In genomic region chr1:234978397-234979291, GRCh38 we compare ENCODE assay signal across 1 cellular context.
A peak's percentile ranks its signal among the peaks of the same experiment; 100 is the strongest.
TF ChIP-seq lines count a peak whose summit lies in the region.

No MANE protein-coding gene starts in this region.

TF ChIP-seq in K562, 482 proteins besides CTCF, POLR2A, EP300 and RAD21 (continued from another document and continues in another):
- TF ChIP-seq HDGF (IDR thresholded peaks at IDR 0.05), result no peak; the same call in 1 of the 2 replicates
- TF ChIP-seq, protein P1, sequence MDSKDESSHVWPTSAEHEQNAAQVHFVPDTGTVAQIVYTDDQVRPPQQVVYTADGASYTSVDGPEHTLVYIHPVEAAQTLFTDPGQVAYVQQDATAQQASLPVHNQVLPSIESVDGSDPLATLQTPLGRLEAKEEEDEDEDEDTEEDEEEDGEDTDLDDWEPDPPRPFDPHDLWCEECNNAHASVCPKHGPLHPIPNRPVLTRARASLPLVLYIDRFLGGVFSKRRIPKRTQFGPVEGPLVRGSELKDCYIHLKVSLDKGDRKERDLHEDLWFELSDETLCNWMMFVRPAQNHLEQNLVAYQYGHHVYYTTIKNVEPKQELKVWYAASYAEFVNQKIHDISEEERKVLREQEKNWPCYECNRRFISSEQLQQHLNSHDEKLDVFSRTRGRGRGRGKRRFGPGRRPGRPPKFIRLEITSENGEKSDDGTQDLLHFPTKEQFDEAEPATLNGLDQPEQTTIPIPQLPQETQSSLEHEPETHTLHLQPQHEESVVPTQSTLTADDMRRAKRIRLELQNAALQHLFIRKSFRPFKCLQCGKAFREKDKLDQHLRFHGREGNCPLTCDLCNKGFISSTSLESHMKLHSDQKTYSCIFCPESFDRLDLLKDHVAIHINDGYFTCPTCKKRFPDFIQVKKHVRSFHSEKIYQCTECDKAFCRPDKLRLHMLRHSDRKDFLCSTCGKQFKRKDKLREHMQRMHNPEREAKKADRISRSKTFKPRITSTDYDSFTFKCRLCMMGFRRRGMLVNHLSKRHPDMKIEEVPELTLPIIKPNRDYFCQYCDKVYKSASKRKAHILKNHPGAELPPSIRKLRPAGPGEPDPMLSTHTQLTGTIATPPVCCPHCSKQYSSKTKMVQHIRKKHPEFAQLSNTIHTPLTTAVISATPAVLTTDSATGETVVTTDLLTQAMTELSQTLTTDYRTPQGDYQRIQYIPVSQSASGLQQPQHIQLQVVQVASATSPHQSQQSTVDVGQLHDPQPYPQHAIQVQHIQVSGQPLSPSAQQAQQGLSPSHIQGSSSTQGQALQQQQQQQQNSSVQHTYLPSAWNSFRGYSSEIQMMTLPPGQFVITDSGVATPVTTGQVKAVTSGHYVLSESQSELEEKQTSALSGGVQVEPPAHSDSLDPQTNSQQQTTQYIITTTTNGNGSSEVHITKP (IDR thresholded peaks at IDR 0.05; ENCODE audit: partially characterized antibody), result peak; percentile 60
- peak; percentile 8; the same call in 1 of the 2 replicates for TF ChIP-seq ZFX (CRISPR knock-in tag; IDR thresholded peaks at IDR 0.05)
- no peak for TF ChIP-seq TAF15 (IDR thresholded peaks at IDR 0.05; ENCODE audit: low read depth, low read length)
- no peak for TF ChIP-seq CCAR2 (IDR thresholded peaks at IDR 0.05; ENCODE audit: low read depth, low read length)
- peak in 1 of 2 experiments; percentile 67; a peak in 2 of 4 replicates for TF ChIP-seq MNT (conservative IDR thresholded peaks at IDR 0.05)
- TF ChIP-seq, protein P2, sequence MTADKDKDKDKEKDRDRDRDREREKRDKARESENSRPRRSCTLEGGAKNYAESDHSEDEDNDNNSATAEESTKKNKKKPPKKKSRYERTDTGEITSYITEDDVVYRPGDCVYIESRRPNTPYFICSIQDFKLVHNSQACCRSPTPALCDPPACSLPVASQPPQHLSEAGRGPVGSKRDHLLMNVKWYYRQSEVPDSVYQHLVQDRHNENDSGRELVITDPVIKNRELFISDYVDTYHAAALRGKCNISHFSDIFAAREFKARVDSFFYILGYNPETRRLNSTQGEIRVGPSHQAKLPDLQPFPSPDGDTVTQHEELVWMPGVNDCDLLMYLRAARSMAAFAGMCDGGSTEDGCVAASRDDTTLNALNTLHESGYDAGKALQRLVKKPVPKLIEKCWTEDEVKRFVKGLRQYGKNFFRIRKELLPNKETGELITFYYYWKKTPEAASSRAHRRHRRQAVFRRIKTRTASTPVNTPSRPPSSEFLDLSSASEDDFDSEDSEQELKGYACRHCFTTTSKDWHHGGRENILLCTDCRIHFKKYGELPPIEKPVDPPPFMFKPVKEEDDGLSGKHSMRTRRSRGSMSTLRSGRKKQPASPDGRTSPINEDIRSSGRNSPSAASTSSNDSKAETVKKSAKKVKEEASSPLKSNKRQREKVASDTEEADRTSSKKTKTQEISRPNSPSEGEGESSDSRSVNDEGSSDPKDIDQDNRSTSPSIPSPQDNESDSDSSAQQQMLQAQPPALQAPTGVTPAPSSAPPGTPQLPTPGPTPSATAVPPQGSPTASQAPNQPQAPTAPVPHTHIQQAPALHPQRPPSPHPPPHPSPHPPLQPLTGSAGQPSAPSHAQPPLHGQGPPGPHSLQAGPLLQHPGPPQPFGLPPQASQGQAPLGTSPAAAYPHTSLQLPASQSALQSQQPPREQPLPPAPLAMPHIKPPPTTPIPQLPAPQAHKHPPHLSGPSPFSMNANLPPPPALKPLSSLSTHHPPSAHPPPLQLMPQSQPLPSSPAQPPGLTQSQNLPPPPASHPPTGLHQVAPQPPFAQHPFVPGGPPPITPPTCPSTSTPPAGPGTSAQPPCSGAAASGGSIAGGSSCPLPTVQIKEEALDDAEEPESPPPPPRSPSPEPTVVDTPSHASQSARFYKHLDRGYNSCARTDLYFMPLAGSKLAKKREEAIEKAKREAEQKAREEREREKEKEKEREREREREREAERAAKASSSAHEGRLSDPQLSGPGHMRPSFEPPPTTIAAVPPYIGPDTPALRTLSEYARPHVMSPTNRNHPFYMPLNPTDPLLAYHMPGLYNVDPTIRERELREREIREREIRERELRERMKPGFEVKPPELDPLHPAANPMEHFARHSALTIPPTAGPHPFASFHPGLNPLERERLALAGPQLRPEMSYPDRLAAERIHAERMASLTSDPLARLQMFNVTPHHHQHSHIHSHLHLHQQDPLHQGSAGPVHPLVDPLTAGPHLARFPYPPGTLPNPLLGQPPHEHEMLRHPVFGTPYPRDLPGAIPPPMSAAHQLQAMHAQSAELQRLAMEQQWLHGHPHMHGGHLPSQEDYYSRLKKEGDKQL (CRISPR knock-in tag; IDR thresholded peaks at IDR 0.05; ENCODE audit: borderline replicate concordance), result peak; percentile 89; the same call in 1 of the 2 replicates
- no peak for TF ChIP-seq DLX4 (CRISPR knock-in tag; IDR thresholded peaks at IDR 0.05)
- TF ChIP-seq FOXK2 (conservative IDR thresholded peaks at IDR 0.05 in 1 of 2, IDR thresholded peaks at IDR 0.05 in 1 of 2; ENCODE audit: low read depth in 2 of 2), result peak in 1 of 2 experiments; percentile 47; a peak in 1 of 4 replicates
- TF ChIP-seq FOXM1 (IDR thresholded peaks at IDR 0.05; ENCODE audit: low read depth), result peak; percentile 50; the same call in 1 of the 2 replicates
- no peak for TF ChIP-seq FOXM1 (CRISPR knock-in tag; IDR thresholded peaks at IDR 0.05; ENCODE audit: low read depth)
- TF ChIP-seq HMG20A (CRISPR knock-in tag; conservative IDR thresholded peaks at IDR 0.05), result no peak
- TF ChIP-seq ZNF75A (CRISPR knock-in tag; IDR thresholded peaks at IDR 0.05), result 0 out of 2 replicates have a peak, but pooled peaks have one; percentile 10
- peak; percentile 89 for TF ChIP-seq TCF3 (CRISPR knock-in tag; IDR thresholded peaks at IDR 0.05)
- TF ChIP-seq FOSL1 (tag; conservative IDR thresholded peaks at IDR 0.05), result peak; percentile 81
- TF ChIP-seq FOS (IDR thresholded peaks at IDR 0.05; ENCODE audit: extremely low read depth, insufficient read length), result peak; percentile 4
- TF ChIP-seq JUND (IDR thresholded peaks at IDR 0.05; ENCODE audit: borderline replicate concordance, low read depth, low read length), result peak; percentile 79
- peak; percentile 83; the same call in 2 of the 3 replicates for TF ChIP-seq JUND (tag; IDR thresholded peaks at IDR 0.05; ENCODE audit: borderline replicate concordance, low read depth, low read length)
- TF ChIP-seq SMARCA4 (IDR thresholded peaks at IDR 0.05), result peak; percentile 74; the same call in 1 of the 2 replicates
- TF ChIP-seq FOXA3 (CRISPR knock-in tag; conservative IDR thresholded peaks at IDR 0.05 in 1 of 2, IDR thresholded peaks at IDR 0.05 in 1 of 2), result peak; percentile 95 to 98
- no peak for TF ChIP-seq ZNF436 (CRISPR knock-in tag; IDR thresholded peaks at IDR 0.05)
- no peak for TF ChIP-seq MLX (CRISPR knock-in tag; conservative IDR thresholded peaks at IDR 0.05)
- peak; percentile 71; the same call in 1 of the 2 replicates for TF ChIP-seq LCOR (CRISPR knock-in tag; IDR thresholded peaks at IDR 0.05)
- no peak for TF ChIP-seq ZNF12 (CRISPR knock-in tag; IDR thresholded peaks at IDR 0.05)
- no peak for TF ChIP-seq SMC3 (conservative IDR thresholded peaks at IDR 0.05; ENCODE audit: insufficient read depth, low read depth, low read length)
- TF ChIP-seq BCOR (IDR thresholded peaks at IDR 0.05), result peak; percentile 19; the same call in 1 of the 2 replicates
- peak; percentile 16; the same call in 1 of the 2 replicates for TF ChIP-seq NFRKB (IDR thresholded peaks at IDR 0.05; ENCODE audit: low read depth)
- TF ChIP-seq BACH1 (tag; IDR thresholded peaks at IDR 0.05), result peak; percentile 52; the same call in 1 of the 2 replicates
- TF ChIP-seq STAT5A (IDR thresholded peaks at IDR 0.05; ENCODE audit: borderline replicate concordance, low read length), result peak; percentile 80; the same call in 1 of the 2 replicates
- TF ChIP-seq ZNF133 (CRISPR knock-in tag; IDR thresholded peaks at IDR 0.05), result 0 out of 2 replicates have a peak, but pooled peaks have one; percentile 22
- TF ChIP-seq, protein P3, sequence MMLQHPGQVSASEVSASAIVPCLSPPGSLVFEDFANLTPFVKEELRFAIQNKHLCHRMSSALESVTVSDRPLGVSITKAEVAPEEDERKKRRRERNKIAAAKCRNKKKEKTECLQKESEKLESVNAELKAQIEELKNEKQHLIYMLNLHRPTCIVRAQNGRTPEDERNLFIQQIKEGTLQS (IDR thresholded peaks at IDR 0.05), result peak; percentile 81
- TF ChIP-seq, protein P3 (CRISPR knock-in tag; conservative IDR thresholded peaks at IDR 0.05), result 0 out of 2 replicates have a peak, but pooled peaks have one; percentile 21
- TF ChIP-seq MITF (IDR thresholded peaks at IDR 0.05), result peak; percentile 77
- TF ChIP-seq BDP1 (IDR thresholded peaks at IDR 0.05; ENCODE audit: insufficient read depth, insufficient read length), result no peak
- TF ChIP-seq SMAD4 (CRISPR knock-in tag; conservative IDR thresholded peaks at IDR 0.05), result peak; percentile 67
- TF ChIP-seq, protein P4, sequence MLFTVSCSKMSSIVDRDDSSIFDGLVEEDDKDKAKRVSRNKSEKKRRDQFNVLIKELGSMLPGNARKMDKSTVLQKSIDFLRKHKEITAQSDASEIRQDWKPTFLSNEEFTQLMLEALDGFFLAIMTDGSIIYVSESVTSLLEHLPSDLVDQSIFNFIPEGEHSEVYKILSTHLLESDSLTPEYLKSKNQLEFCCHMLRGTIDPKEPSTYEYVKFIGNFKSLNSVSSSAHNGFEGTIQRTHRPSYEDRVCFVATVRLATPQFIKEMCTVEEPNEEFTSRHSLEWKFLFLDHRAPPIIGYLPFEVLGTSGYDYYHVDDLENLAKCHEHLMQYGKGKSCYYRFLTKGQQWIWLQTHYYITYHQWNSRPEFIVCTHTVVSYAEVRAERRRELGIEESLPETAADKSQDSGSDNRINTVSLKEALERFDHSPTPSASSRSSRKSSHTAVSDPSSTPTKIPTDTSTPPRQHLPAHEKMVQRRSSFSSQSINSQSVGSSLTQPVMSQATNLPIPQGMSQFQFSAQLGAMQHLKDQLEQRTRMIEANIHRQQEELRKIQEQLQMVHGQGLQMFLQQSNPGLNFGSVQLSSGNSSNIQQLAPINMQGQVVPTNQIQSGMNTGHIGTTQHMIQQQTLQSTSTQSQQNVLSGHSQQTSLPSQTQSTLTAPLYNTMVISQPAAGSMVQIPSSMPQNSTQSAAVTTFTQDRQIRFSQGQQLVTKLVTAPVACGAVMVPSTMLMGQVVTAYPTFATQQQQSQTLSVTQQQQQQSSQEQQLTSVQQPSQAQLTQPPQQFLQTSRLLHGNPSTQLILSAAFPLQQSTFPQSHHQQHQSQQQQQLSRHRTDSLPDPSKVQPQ (CRISPR knock-in tag; IDR thresholded peaks at IDR 0.05; ENCODE audit: borderline replicate concordance), result no peak
- peak; percentile 16; the same call in 1 of the 2 replicates for TF ChIP-seq MAFG (tag; conservative IDR thresholded peaks at IDR 0.05)
- 0 out of 2 replicates have a peak, but pooled peaks have one; percentile 58 for TF ChIP-seq HMBOX1 (IDR thresholded peaks at IDR 0.05)
- peak in 1 of 2 experiments; percentile 97; a peak in 2 of 4 replicates for TF ChIP-seq HDAC1 (IDR thresholded peaks at IDR 0.05)
- peak; percentile 38 for TF ChIP-seq NUFIP1 (IDR thresholded peaks at IDR 0.05; ENCODE audit: partially characterized antibody)
- TF ChIP-seq POLR2H (tag; IDR thresholded peaks at IDR 0.05; ENCODE audit: low read depth), result no peak
- TF ChIP-seq NFIC (IDR thresholded peaks at IDR 0.05), result peak; percentile 81
- TF ChIP-seq KDM5B (IDR thresholded peaks at IDR 0.05; ENCODE audit: insufficient replicate concordance, low read depth, low read length), result no peak
- no peak for TF ChIP-seq ZNF3 (CRISPR knock-in tag; IDR thresholded peaks at IDR 0.05)
- TF ChIP-seq NELFE (IDR thresholded peaks at IDR 0.05; ENCODE audit: insufficient read depth, insufficient read length), result no peak
- peak; percentile 52; the same call in 1 of the 2 replicates for TF ChIP-seq CEBPB (tag; IDR thresholded peaks at IDR 0.05)
- TF ChIP-seq CBFA2T3 (IDR thresholded peaks at IDR 0.05), result peak; percentile 97
- TF ChIP-seq TCF7 (IDR thresholded peaks at IDR 0.05; ENCODE audit: borderline replicate concordance), result peak; percentile 95
